ENCODE assay signal across 9 cellular contexts in the genomic region with DNA sequence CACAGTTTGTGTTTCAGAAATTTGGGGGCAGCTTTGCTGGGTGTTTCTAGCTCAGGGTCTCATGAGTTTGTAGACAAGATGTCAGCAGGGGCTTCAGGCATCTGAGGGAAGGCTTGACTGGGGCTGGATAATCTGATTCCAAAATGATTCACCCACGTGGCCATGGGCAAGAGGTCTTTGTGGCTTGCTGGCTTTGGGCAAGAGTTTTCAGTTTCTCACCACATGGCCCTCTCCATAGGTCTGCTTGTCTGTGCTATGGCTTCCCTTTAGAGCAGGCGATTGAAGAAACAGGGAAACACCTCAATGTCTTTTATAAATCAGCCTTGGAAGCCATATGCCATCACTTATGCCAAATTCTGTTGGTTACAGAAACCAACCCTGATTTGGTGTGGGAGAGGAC.
"Had no signal": no experiment of that assay in that cellular context is flagged by ENCODE, and none has a peak within 500 bp of the region (broad histone marks: within the 10 kb centered on the region; RNA-seq: fewer than 3 reads in every experiment).

No MANE protein-coding gene starts in this region.

- H3K4me3 Mint-ChIP-seq: GM23338, H9 had no signal

- DNase-seq: H9, HCEC 1CT, KG1 had no signal

- H3K27ac Mint-ChIP-seq: GM23338, H9 had no signal

- FAIRE-seq: H1, H54, HepG2, K562 had no signal

- H3K27ac ChIP-seq: HL-60 had no signal

- H3K9me3 Mint-ChIP-seq: GM23338, H9 had no signal

- H3K4me2 ChIP-seq: GM23338 had no signal

- H3K4me3 ChIP-seq: GM23338, K562 had no signal

- H3K4me1 Mint-ChIP-seq: GM23338, H9 had no signal

- ATAC-seq: GM23338, HepG2, K562 had no signal

- H2AFZ ChIP-seq: GM23338 had no signal
